Comparison of ENCODE assay signal across 22 cellular contexts in the genomic region with DNA sequence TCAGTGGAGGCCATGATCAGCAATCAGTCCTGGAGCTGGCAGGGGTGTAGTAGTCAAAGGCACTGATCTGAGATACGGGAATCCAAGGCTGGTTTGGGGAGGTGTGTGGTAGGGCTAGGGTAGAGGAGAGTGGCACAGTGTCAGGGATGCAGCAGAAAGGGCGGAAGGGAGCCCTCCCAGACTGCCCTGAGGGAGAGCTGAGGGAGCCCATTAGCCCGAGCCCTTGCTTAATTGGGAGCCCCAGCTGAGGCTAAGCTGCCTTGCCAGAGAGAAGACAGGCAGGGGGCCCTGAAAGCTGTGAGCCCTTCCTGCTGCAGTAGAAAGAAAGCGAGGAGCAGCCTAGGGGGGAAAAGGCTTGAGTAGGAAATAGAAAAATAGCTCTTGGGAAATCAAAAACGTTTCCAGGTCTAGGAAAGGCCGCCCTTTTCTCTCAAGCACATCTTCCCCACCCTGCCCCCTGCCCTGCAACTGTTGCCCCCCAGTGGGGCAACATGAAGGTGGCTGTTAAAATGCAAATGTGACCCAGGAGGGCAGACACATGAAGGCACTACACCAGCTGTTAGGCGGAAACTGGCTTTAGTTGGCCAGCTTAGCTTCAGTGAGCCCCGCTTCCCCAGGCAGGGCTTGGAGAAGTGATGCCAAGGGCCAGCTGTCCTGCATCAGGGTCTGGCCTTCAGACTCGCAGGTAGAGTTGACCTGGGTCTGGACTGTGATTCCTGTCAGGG.
"Had no signal": no experiment of that assay in that cellular context is flagged by ENCODE, and none has a peak within 500 bp of the region (broad histone marks: within the 10 kb centered on the region; RNA-seq: fewer than 3 reads in every experiment).

No MANE protein-coding gene starts in this region.

- H3K27ac ChIP-seq: brain microvascular endothelial cell, colonic mucosa, ovary, right lobe of liver, suprapubic skin, transverse colon had no signal

- H3K9me3 Mint-ChIP-seq: activated CD4-positive, alpha-beta memory T cell treated with anti-CD3 and anti-CD28 coated beads for 36 hours; central memory CD8-positive, alpha-beta T cell; memory B cell; naive B cell; neural crest cell; stimulated activated naive CD8-positive, alpha-beta T cell treated with anti-CD3 and anti-CD28 coated beads, Interleukin-15, amount 100 ng/mL, for 72 hours had no signal

- H3K36me3 Mint-ChIP-seq: activated CD4-positive, alpha-beta memory T cell treated with anti-CD3 and anti-CD28 coated beads for 36 hours; memory B cell; naive B cell had no signal

- H3K4me3 ChIP-seq: colonic mucosa, mucosa of descending colon, ovary, right lobe of liver, suprapubic skin, transverse colon had no signal

- H3K9me3 ChIP-seq: colonic mucosa, mucosa of descending colon, ovary, right lobe of liver, suprapubic skin, transverse colon had no signal

- H3K4me1 ChIP-seq: colonic mucosa, right lobe of liver, suprapubic skin, transverse colon had no signal

- H3K27me3 Mint-ChIP-seq: activated CD4-positive, alpha-beta T cell treated with anti-CD3 and anti-CD28 coated beads for 36 hours had no signal

- H3K27me3 ChIP-seq: brain microvascular endothelial cell, colonic mucosa, ovary, right lobe of liver, transverse colon had no signal

- ATAC-seq: activated CD4-positive, alpha-beta T cell treated with anti-CD3 and anti-CD28 coated beads for 36 hours; mucosa of descending colon; right lobe of liver; stimulated activated naive CD8-positive, alpha-beta T cell treated with anti-CD3 and anti-CD28 coated beads, Interleukin-15, amount 100 ng/mL, for 72 hours had no signal

- H3K27ac Mint-ChIP-seq: activated CD4-positive, alpha-beta memory T cell treated with anti-CD3 and anti-CD28 coated beads for 36 hours; activated CD4-positive, alpha-beta T cell treated with anti-CD3 and anti-CD28 coated beads for 36 hours; memory B cell; stimulated activated naive CD8-positive, alpha-beta T cell treated with anti-CD3 and anti-CD28 coated beads, Interleukin-15, amount 100 ng/mL, for 72 hours had no signal

- H3K36me3 ChIP-seq: brain microvascular endothelial cell, colonic mucosa, ovary, right lobe of liver, suprapubic skin, transverse colon had no signal

- H3K4me3 Mint-ChIP-seq: activated CD4-positive, alpha-beta memory T cell treated with anti-CD3 and anti-CD28 coated beads for 36 hours; activated CD4-positive, alpha-beta T cell treated with anti-CD3 and anti-CD28 coated beads for 36 hours; central memory CD8-positive, alpha-beta T cell; memory B cell; naive B cell; neural crest cell; stimulated activated naive CD8-positive, alpha-beta T cell treated with anti-CD3 and anti-CD28 coated beads, Interleukin-15, amount 100 ng/mL, for 72 hours had no signal

- DNase-seq: activated CD4-positive, alpha-beta memory T cell treated with anti-CD3 and anti-CD28 coated beads for 36 hours; activated CD4-positive, alpha-beta T cell treated with anti-CD3 and anti-CD28 coated beads for 36 hours; activated naive CD4-positive, alpha-beta T cell; anterior cingulate cortex; brain microvascular endothelial cell; colonic mucosa; erythroblast; head of caudate nucleus; mucosa of descending colon; naive B cell; ovary; right lobe of liver; small intestine; stimulated activated CD4-positive, alpha-beta T cell treated with anti-CD3 and anti-CD28 coated beads, Interleukin-15, amount 100 ng/mL, for 24 hours; stimulated activated CD4-positive, alpha-beta T cell treated with anti-CD3 and anti-CD28 coated beads, Interleukin-2, amount 100 ng/mL, for 48 hours; stimulated activated naive CD8-positive, alpha-beta T cell treated with anti-CD3 and anti-CD28 coated beads, Interleukin-15, amount 100 ng/mL, for 72 hours; T-helper 2 cell; transverse colon had no signal

- H3K4me1 Mint-ChIP-seq: activated CD4-positive, alpha-beta T cell treated with anti-CD3 and anti-CD28 coated beads for 36 hours; central memory CD8-positive, alpha-beta T cell; memory B cell; naive B cell; neural crest cell; stimulated activated naive CD8-positive, alpha-beta T cell treated with anti-CD3 and anti-CD28 coated beads, Interleukin-15, amount 100 ng/mL, for 72 hours had no signal
